15 cellular contexts compared by ENCODE assay signal in genomic region chr9:38309324-38310195, GRCh38.
DNase-seq lines count a peak whose midpoint lies in the region; TF ChIP-seq lines count a peak whose summit lies in the region.
"Had no signal": no experiment of that assay in that cellular context is flagged by ENCODE, and none has a peak within 500 bp of the region (broad histone marks: within the 10 kb centered on the region; RNA-seq: fewer than 3 reads in every experiment).

No MANE protein-coding gene starts in this region.

- H3K9me3 Mint-ChIP-seq in chondrocyte (ENCODE audit: low read depth) (no peaks in the 10 kb centered on the region), osteocyte (ENCODE audit: unreplicated experiment) (no peaks in the 10 kb centered on the region)

- no peaks in the 10 kb centered on the region for H3K9me3 ChIP-seq in MG63

- TF ChIP-seq CTCF in chondrocyte (IDR thresholded peaks at IDR 0.05) (no peak), osteocyte (IDR thresholded peaks at IDR 0.05) (no peak)

- H3K4me3 Mint-ChIP-seq in chondrocyte (ENCODE audit: unreplicated experiment): no peak overlapping the region
- no peak overlapping the region for H3K4me3 Mint-ChIP-seq in osteocyte (ENCODE audit: unreplicated experiment)
- H3K4me3 Mint-ChIP-seq: activated CD4-positive, alpha-beta T cell treated with anti-CD3 and anti-CD28 coated beads for 36 hours; IgD-negative memory B cell had no signal

- H3K27ac Mint-ChIP-seq in chondrocyte (ENCODE audit: unreplicated experiment): peak overlapping the region; percentile 65
- H3K27ac Mint-ChIP-seq in osteocyte (ENCODE audit: unreplicated experiment): no peak overlapping the region
- H3K27ac Mint-ChIP-seq: activated CD4-positive, alpha-beta T cell treated with anti-CD3 and anti-CD28 coated beads for 36 hours; IgD-negative memory B cell had no signal

- H3K36me3 Mint-ChIP-seq in chondrocyte (ENCODE audit: low read depth) (peaks cover 1% of the 10 kb centered on the region), osteocyte (ENCODE audit: unreplicated experiment) (no peaks in the 10 kb centered on the region)

- no peak overlapping the region for H3K4me3 ChIP-seq in MG63
- H3K4me3 ChIP-seq: lung had no signal

- H3K4me1 Mint-ChIP-seq in chondrocyte (ENCODE audit: low read depth): peaks cover 31% of the 10 kb centered on the region
- H3K4me1 Mint-ChIP-seq in osteocyte (ENCODE audit: unreplicated experiment): peaks cover 26% of the 10 kb centered on the region
- H3K4me1 Mint-ChIP-seq: activated CD4-positive, alpha-beta T cell treated with anti-CD3 and anti-CD28 coated beads for 36 hours; IgD-negative memory B cell had no signal

- H3K36me3 ChIP-seq in MG63: no peaks in the 10 kb centered on the region

- H3K27me3 Mint-ChIP-seq in chondrocyte (ENCODE audit: low read depth) (peaks cover 9% of the 10 kb centered on the region), osteocyte (ENCODE audit: unreplicated experiment) (peaks cover 37% of the 10 kb centered on the region)

- H3K27me3 ChIP-seq in MG63: peaks cover 2% of the 10 kb centered on the region; the same call in 1 of the 2 replicates

- DNase-seq in DMS53 (lab: John Stamatoyannopoulos, UW) (peak; percentile 5), DMS53 treated with DMSO at 0.1 percent for 48 hours (lab: John Stamatoyannopoulos, UW; ENCODE audit: unreplicated experiment) (no peak), MG63 (peak; percentile 29), chondrocyte (ENCODE audit: low spot score) (no peak), osteocyte (ENCODE audit: extremely low spot score, unreplicated experiment) (peak; percentile 70), ureter (ENCODE audit: low spot score) (no peak), NCI-H1092 (lab: John Stamatoyannopoulos, UW) (no peak), occipital lobe (lab: John Stamatoyannopoulos, UW) (no peak)
- DNase-seq: activated CD4-positive, alpha-beta T cell treated with anti-CD3 and anti-CD28 coated beads for 36 hours; aorta; COR-L47; hypothalamus; OCI-M1 had no signal

Comparison
In these comparisons a context has a peak if more than half of its experiments do, and no peak if none do; other contexts are left out.
1. DNase-seq: peak in DMS53 (single experiment), MG63 (single experiment) and osteocyte (single experiment); none in DMS53 treated with DMSO at 0.1 percent for 48 hours (single experiment), chondrocyte (single experiment), ureter (single experiment), NCI-H1092 (single experiment) and occipital lobe (single experiment).